Comparison of ENCODE assay signal across 9 cellular contexts in genomic region chr7:143487566-143487965, GRCh38. TPM values are rescaled to one million over a fixed set of nuclear protein-coding genes. Genes with fewer than 3 reads are reported as not detected.
DNase-seq lines count a peak whose midpoint lies in the region; ATAC-seq and TF ChIP-seq lines count a peak whose summit lies in the region.
"Had no signal": no experiment of that assay in that cellular context is flagged by ENCODE, and none has a peak within 500 bp of the region (broad histone marks: within the 10 kb centered on the region; RNA-seq: fewer than 3 reads in every experiment).

No MANE protein-coding gene starts in this region.

- H3K36me3 ChIP-seq in heart right ventricle = no peaks in the 10 kb centered on the region
- no peaks in the 10 kb centered on the region for H3K36me3 ChIP-seq in subcutaneous abdominal adipose tissue (ENCODE audit: control insufficient read depth in 5 of 5, insufficient read depth in 5 of 5, low read length in 5 of 5)
- H3K36me3 ChIP-seq in effector memory CD4-positive, alpha-beta T cell (ENCODE audit: control insufficient read depth, insufficient read depth, low read length) = no peaks in the 10 kb centered on the region

- 26 to 34% methylated on average over 5 of the region's 5 CpGs for WGBS in heart right ventricle, 2 donors

- peak overlapping the region in 4 of 10 donors; percentile 22 to 87 (median 37) for H3K27ac ChIP-seq in heart right ventricle
- H3K27ac ChIP-seq in subcutaneous abdominal adipose tissue (ENCODE audit: low read depth, low read length) = peak overlapping the region; percentile 55
- no peak overlapping the region for H3K27ac ChIP-seq in effector memory CD4-positive, alpha-beta T cell (ENCODE audit: insufficient read depth, low read length, poor library complexity, severe bottlenecking)

- no peak overlapping the region for H3K4me3 ChIP-seq in heart right ventricle
- H3K4me3 ChIP-seq in subcutaneous abdominal adipose tissue (ENCODE audit: low read depth in 1 of 5, low read length in 5 of 5) = peak overlapping the region in 1 of 5 donors; percentile 30
- no peak overlapping the region for H3K4me3 ChIP-seq in effector memory CD4-positive, alpha-beta T cell (ENCODE audit: insufficient read depth, low read depth, low read length, poor library complexity, severe bottlenecking)

- DNase-seq in RPMI7951 (ENCODE audit: low read depth) = peak; percentile 6
- peak; percentile 35 to 45 for DNase-seq in heart right ventricle
- DNase-seq in NCI-H1694 treated with DMSO at 0.1 percent for 48 hours (lab: John Stamatoyannopoulos, UW) = no peak
- DNase-seq in effector memory CD4-positive, alpha-beta T cell = no peak
- DNase-seq in activated effector memory CD4-positive, alpha-beta T cell treated with Interleukin-2 at 50 U/mL for 16 hours = no peak
- DNase-seq: NCI-H1436 had no signal

- H3K27me3 ChIP-seq in heart right ventricle (no peaks in the 10 kb centered on the region), subcutaneous abdominal adipose tissue (ENCODE audit: control insufficient read depth in 5 of 5, insufficient read depth in 4 of 5, low read length in 5 of 5) (no peaks in the 10 kb centered on the region)
- H3K27me3 ChIP-seq in effector memory CD4-positive, alpha-beta T cell (replicated peaks; ENCODE audit: control insufficient read depth, insufficient read depth, low read length, poor library complexity, severe bottlenecking) = no peaks in the 10 kb centered on the region

- H3K9me3 ChIP-seq in heart right ventricle (no peaks in the 10 kb centered on the region), subcutaneous abdominal adipose tissue (ENCODE audit: control insufficient read depth in 5 of 5, low read length in 5 of 5) (no peaks in the 10 kb centered on the region)
- no peaks in the 10 kb centered on the region for H3K9me3 ChIP-seq in effector memory CD4-positive, alpha-beta T cell (ENCODE audit: control insufficient read depth, low read length)

- H3K4me1 ChIP-seq in heart right ventricle (peaks cover 0 to 46% (median 19%) of the 10 kb centered on the region in 9 donors), subcutaneous abdominal adipose tissue (ENCODE audit: control insufficient read depth in 5 of 5, insufficient read depth in 5 of 5, low read length in 5 of 5) (peaks cover 3 to 30% (median 13%) of the 10 kb centered on the region in 5 donors)
- no peaks in the 10 kb centered on the region for H3K4me1 ChIP-seq in effector memory CD4-positive, alpha-beta T cell (ENCODE audit: control insufficient read depth, insufficient read depth, low read length, poor library complexity, severe bottlenecking)

- no peak overlapping the region for H3K9ac ChIP-seq in subcutaneous abdominal adipose tissue (ENCODE audit: low read length in 5 of 5)

- intact Hi-C loops in heart right ventricle (cut with DNase I) = no loop called here

- no peak for TF ChIP-seq CTCF in heart right ventricle (IDR thresholded peaks at IDR 0.05)

- ATAC-seq in GM19452 (IDR thresholded peaks at IDR 0.05; ENCODE audit: unreplicated experiment) = peak; percentile 46
- peak; percentile 30 to 83 (median 68) for ATAC-seq in heart right ventricle
- ATAC-seq in GM18858 (IDR thresholded peaks at IDR 0.05; ENCODE audit: unreplicated experiment) = no peak

RNA-seq across cellular contexts. Expression of gene TAS2R41, which starts 9.9 kb away (rescaled TPM):
- not detected in 2 replicates for total RNA-seq in RPMI7951 (2014; rRNA removed; shearing (Covaris generic))
- under 1 TPM in 1 of 10 donors, not detected in 9; 0.40 TPM for total RNA-seq in heart right ventricle
- polyA plus RNA-seq in heart right ventricle = not detected

RNA-seq across cellular contexts. Expression of gene TAS2R60, which starts 44.3 kb away (rescaled TPM):
- not detected in 2 replicates for total RNA-seq in RPMI7951 (2014; rRNA removed; shearing (Covaris generic))
- not detected for total RNA-seq in heart right ventricle
- not detected for polyA plus RNA-seq in heart right ventricle

Comparison
In these comparisons a context has a peak if more than half of its experiments do, and no peak if none do; other contexts are left out.
1. DNase-seq: peak in RPMI7951 (single experiment) and heart right ventricle (2 of 2); none in NCI-H1694 treated with DMSO at 0.1 percent for 48 hours (single experiment), effector memory CD4-positive, alpha-beta T cell (0 of 3) and activated effector memory CD4-positive, alpha-beta T cell treated with Interleukin-2 at 50 U/mL for 16 hours (single experiment).